In genomic region chr6:138609801-138610430, GRCh38 we compare ENCODE assay signal across 23 cellular contexts.
"Had no signal": no experiment of that assay in that cellular context is flagged by ENCODE, and none has a peak within 500 bp of the region (broad histone marks: within the 10 kb centered on the region; RNA-seq: fewer than 3 reads in every experiment).

No MANE protein-coding gene starts in this region.

- H3K4me1 Mint-ChIP-seq: memory B cell; nephron; stimulated activated memory B cell treated with anti-CD40 and anti-IgM and Interleukin-4, amounts not matched to agents 10 μg/mL and 1 μg/mL and 100 μg/mL, for 72 hours had no signal

- H3K9me3 ChIP-seq: gastrocnemius medialis, right lobe of liver, testis, upper lobe of left lung had no signal

- H3K27me3 ChIP-seq: dorsolateral prefrontal cortex, gastrocnemius medialis, right lobe of liver, testis, upper lobe of left lung had no signal

- H3K4me3 Mint-ChIP-seq: activated CD8-positive, alpha-beta T cell treated with anti-CD3 and anti-CD28 coated beads, Interleukin-2, amount 10 ng/mL, durations not matched to agents 7 days and 5 days; activated T-helper 1 cell treated with anti-CD3 and anti-CD28 coated beads, Interleukin-12 subunit alpha, Interleukin-12 subunit beta, Interleukin-2, Interleukin-4 antibody, amounts not matched to agents 30 ng/mL and 10 ng/mL and 1 ng/mL, durations not matched to agents 14 hours and 24 hours and 36 hours; effector memory CD8-positive, alpha-beta T cell; memory B cell; nephron; stimulated activated memory B cell treated with anti-CD40 and anti-IgM and Interleukin-4, amounts not matched to agents 10 μg/mL and 1 μg/mL and 100 μg/mL, for 72 hours; T-helper 2 cell treated with Interferon-gamma antibody and Interleukin-4, amounts not matched to agents 5 μg/mL and 100 μg/mL, for 36 hours had no signal

- H3K9me3 Mint-ChIP-seq: activated T-helper 1 cell treated with anti-CD3 and anti-CD28 coated beads, Interleukin-12 subunit alpha, Interleukin-12 subunit beta, Interleukin-2, Interleukin-4 antibody, amounts not matched to agents 30 ng/mL and 10 ng/mL and 1 ng/mL, durations not matched to agents 14 hours and 24 hours and 36 hours; effector memory CD8-positive, alpha-beta T cell; memory B cell; nephron; stimulated activated memory B cell treated with anti-CD40 and anti-IgM and Interleukin-4, amounts not matched to agents 10 μg/mL and 1 μg/mL and 100 μg/mL, for 72 hours; T-helper 2 cell treated with Interferon-gamma antibody and Interleukin-4, amounts not matched to agents 5 μg/mL and 100 μg/mL, for 36 hours had no signal

- H3K36me3 ChIP-seq: gastrocnemius medialis, right lobe of liver, upper lobe of left lung had no signal

- H3K27ac ChIP-seq: dorsolateral prefrontal cortex, gastrocnemius medialis, right lobe of liver, testis, upper lobe of left lung, VCaP had no signal

- H3K36me3 Mint-ChIP-seq: memory B cell; stimulated activated memory B cell treated with anti-CD40 and anti-IgM and Interleukin-4, amounts not matched to agents 10 μg/mL and 1 μg/mL and 100 μg/mL, for 72 hours had no signal

- ATAC-seq: activated CD8-positive, alpha-beta T cell treated with anti-CD3 and anti-CD28 coated beads, Interleukin-2, amount 10 ng/mL, durations not matched to agents 7 days and 5 days; effector memory CD8-positive, alpha-beta T cell; esophagus mucosa; gastrocnemius medialis; left ventricle myocardium superior; stimulated activated memory B cell treated with anti-CD40 and anti-IgM and Interleukin-4, amounts not matched to agents 10 μg/mL and 1 μg/mL and 100 μg/mL, for 72 hours had no signal

- H3K27ac Mint-ChIP-seq: activated CD8-positive, alpha-beta T cell treated with anti-CD3 and anti-CD28 coated beads, Interleukin-2, amount 10 ng/mL, durations not matched to agents 7 days and 5 days; activated T-helper 1 cell treated with anti-CD3 and anti-CD28 coated beads, Interleukin-12 subunit alpha, Interleukin-12 subunit beta, Interleukin-2, Interleukin-4 antibody, amounts not matched to agents 30 ng/mL and 10 ng/mL and 1 ng/mL, durations not matched to agents 14 hours and 24 hours and 36 hours; effector memory CD8-positive, alpha-beta T cell; memory B cell; nephron; stimulated activated memory B cell treated with anti-CD40 and anti-IgM and Interleukin-4, amounts not matched to agents 10 μg/mL and 1 μg/mL and 100 μg/mL, for 72 hours; T-helper 2 cell treated with Interferon-gamma antibody and Interleukin-4, amounts not matched to agents 5 μg/mL and 100 μg/mL, for 36 hours had no signal

- H3K4me3 ChIP-seq: dorsolateral prefrontal cortex, gastrocnemius medialis, right lobe of liver, testis, upper lobe of left lung had no signal

- DNase-seq: activated CD4-positive, alpha-beta T cell treated with anti-CD3 and anti-CD28 coated beads for 1 hour; activated CD4-positive, alpha-beta T cell treated with anti-CD3 and anti-CD28 coated beads, Interleukin-2, amount 50 U/mL, for 1 hour; activated CD8-positive, alpha-beta T cell treated with anti-CD3 and anti-CD28 coated beads, Interleukin-2, amount 10 ng/mL, durations not matched to agents 7 days and 5 days; activated gamma-delta T cell; activated naive CD4-positive, alpha-beta T cell treated with anti-CD3 and anti-CD28 coated beads, Interleukin-2, amount 50 U/mL, for 16 hours; aorta; central memory CD4-positive, alpha-beta T cell; dorsolateral prefrontal cortex; effector memory CD8-positive, alpha-beta T cell; gastrocnemius medialis; hippocampal formation; left ventricle myocardium superior; right lobe of liver; small intestine; testis had no signal

- H3K4me1 ChIP-seq: gastrocnemius medialis, testis, upper lobe of left lung had no signal
